ENCODE assay signal across 24 cellular contexts in the genomic region with DNA sequence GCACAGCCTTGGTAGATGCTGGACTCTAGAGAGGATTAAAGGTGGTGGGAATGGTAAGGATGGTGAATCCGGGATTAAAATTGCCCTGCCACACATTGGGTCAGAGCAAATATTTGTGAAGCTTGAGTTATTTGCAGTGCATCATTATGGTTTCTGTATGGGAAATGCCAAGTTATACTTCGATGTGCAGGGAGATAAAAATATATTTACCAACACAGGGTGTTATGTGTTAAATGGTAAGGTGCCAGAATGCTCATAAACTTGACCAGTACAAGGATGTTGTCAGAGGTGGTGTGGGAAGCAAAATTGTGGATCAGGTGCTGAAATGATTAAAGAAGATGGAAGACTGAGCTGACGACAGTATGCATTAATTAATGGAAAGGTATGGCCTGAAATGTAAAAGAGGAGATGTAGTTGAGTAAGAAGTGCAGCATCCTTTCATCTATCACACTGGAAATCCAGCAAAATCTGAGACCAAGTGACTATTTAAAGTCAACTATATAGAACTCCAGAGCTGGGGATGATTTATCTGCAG.
"Had no signal": no experiment of that assay in that cellular context is flagged by ENCODE, and none has a peak within 500 bp of the region (broad histone marks: within the 10 kb centered on the region; RNA-seq: fewer than 3 reads in every experiment).

No MANE protein-coding gene starts in this region.

- DNase-seq: activated CD4-positive, alpha-beta T cell treated with anti-CD3 and anti-CD28 coated beads, Interleukin-2, amount 10 ng/mL, durations not matched to agents 24 days and 14 days; activated CD4-positive, alpha-beta T cell treated with anti-CD3 and anti-CD28 coated beads, Interleukin-2, amount 50 U/mL, for 4 hours; activated CD8-positive, alpha-beta T cell treated with anti-CD3 and anti-CD28 coated beads, Interleukin-2, amount 10 ng/mL, durations not matched to agents 7 days and 5 days; activated gamma-delta T cell; activated naive CD4-positive, alpha-beta T cell treated with Interleukin-2 at 50 U/mL for 16 hours; activated naive CD8-positive, alpha-beta T cell treated with anti-CD3 and anti-CD28 coated beads, Interleukin-2, amount 10 ng/mL, durations not matched to agents 7 days and 5 days; activated T-cell treated with anti-CD3 and anti-CD28 coated beads, Interleukin-2, amount 50 U/mL, for 24 hours; NCI-H1048; NCI-H1417; NCI-H1694; NCI-H1930; NCI-H2081 treated with DMSO at 0.1 percent for 48 hours; NCI-H226; NCI-H446 treated with DMSO at 0.1 percent for 48 hours; NCI-H524; NCI-H69; NCI-H82; NK-92 treated with Interleukin-12 subunit alpha and Interleukin-12 subunit beta, amount 100 ng/mL, for 24 hours; PC-3; Right ventricle myocardium superior; T1000 had no signal

- ATAC-seq: activated CD8-positive, alpha-beta T cell treated with anti-CD3 and anti-CD28 coated beads, Interleukin-2, amount 10 ng/mL, durations not matched to agents 7 days and 5 days; PC-3 had no signal

- H3K27me3 ChIP-seq: ascending aorta, cardiac muscle cell had no signal

- H3K4me3 ChIP-seq: ascending aorta, cardiac muscle cell, SK-N-MC had no signal

- H3K27ac ChIP-seq: ascending aorta, cardiac muscle cell, SK-N-MC had no signal

- H3K36me3 ChIP-seq: ascending aorta, cardiac muscle cell had no signal

- H3K9me3 ChIP-seq: ascending aorta had no signal
